Comparison of ENCODE assay signal across 17 cellular contexts in genomic region chr17:5434984-5435383, GRCh38. TPM values are rescaled to one million over a fixed set of nuclear protein-coding genes. Genes with fewer than 3 reads are reported as not detected.
DNase-seq lines count a peak whose midpoint lies in the region; TF ChIP-seq lines count a peak whose summit lies in the region.
"Had no signal": no experiment of that assay in that cellular context is flagged by ENCODE, and none has a peak within 500 bp of the region (broad histone marks: within the 10 kb centered on the region; RNA-seq: fewer than 3 reads in every experiment).

No MANE protein-coding gene starts in this region.

- H2AFZ ChIP-seq in MM.1S (ENCODE audit: low read length) = no peak overlapping the region

- peak overlapping the region; percentile 45 for H3K4me3 Mint-ChIP-seq in activated naive CD4-positive, alpha-beta T cell treated with anti-CD3 and anti-CD28 coated beads, Interleukin-2, amount 50 U/mL, for 24 hours
- H3K4me3 Mint-ChIP-seq: activated CD4-positive, alpha-beta T cell treated with anti-CD3 and anti-CD28 coated beads, Interleukin-2, amount 10 ng/mL, durations not matched to agents 7 days and 5 days had no signal

- peak overlapping the region; percentile 70 for H3K27ac ChIP-seq in SK-N-MC
- H3K27ac ChIP-seq in cingulate gyrus (ENCODE audit: low read depth, low read length) = peak overlapping the region; percentile 25
- peak overlapping the region; percentile 61 for H3K27ac ChIP-seq in temporal lobe (ENCODE audit: low read depth, low read length)
- H3K27ac ChIP-seq in MM.1S (ENCODE audit: low read length) = no peak overlapping the region
- H3K27ac ChIP-seq: body of pancreas, coronary artery, left lung, pancreas had no signal

- H3F3A ChIP-seq in MM.1S (ENCODE audit: insufficient read depth, low read length) = peaks cover 21% of the 10 kb centered on the region

- no peaks in the 10 kb centered on the region for H3K27me3 Mint-ChIP-seq in activated naive CD4-positive, alpha-beta T cell treated with anti-CD3 and anti-CD28 coated beads, Interleukin-2, amount 50 U/mL, for 24 hours
- H3K27me3 Mint-ChIP-seq: activated CD4-positive, alpha-beta T cell treated with anti-CD3 and anti-CD28 coated beads, Interleukin-2, amount 10 ng/mL, durations not matched to agents 7 days and 5 days had no signal

- peaks cover 78% of the 10 kb centered on the region for H3K36me3 ChIP-seq in SK-N-MC (ENCODE audit: insufficient read depth, low read length)
- peaks cover 19% of the 10 kb centered on the region for H3K36me3 ChIP-seq in MM.1S (replicated peaks; ENCODE audit: insufficient read depth, low read length)

- peak overlapping the region; percentile 79 for H3K27ac Mint-ChIP-seq in activated naive CD4-positive, alpha-beta T cell treated with anti-CD3 and anti-CD28 coated beads, Interleukin-2, amount 50 U/mL, for 24 hours
- H3K27ac Mint-ChIP-seq: activated CD4-positive, alpha-beta T cell treated with anti-CD3 and anti-CD28 coated beads, Interleukin-2, amount 10 ng/mL, durations not matched to agents 7 days and 5 days had no signal

- H3K36me3 Mint-ChIP-seq in activated naive CD4-positive, alpha-beta T cell treated with anti-CD3 and anti-CD28 coated beads, Interleukin-2, amount 50 U/mL, for 24 hours = peaks cover 21% of the 10 kb centered on the region

- peaks cover 56% of the 10 kb centered on the region for H3K79me2 ChIP-seq in MM.1S (ENCODE audit: low read length)

- DNase-seq in activated naive CD4-positive, alpha-beta T cell (lab: John Stamatoyannopoulos, UW) = no peak
- no peak for DNase-seq in SK-N-MC (ENCODE audit: low read depth, low spot score)
- DNase-seq in AG20443 (ENCODE audit: low spot score) = no peak
- DNase-seq in MM.1S = no peak
- no peak for DNase-seq in NCI-H1048 (lab: John Stamatoyannopoulos, UW)
- DNase-seq: activated CD4-positive, alpha-beta T cell treated with anti-CD3 and anti-CD28 coated beads, Interleukin-2, amount 10 ng/mL, durations not matched to agents 7 days and 5 days; body of pancreas; Calu3; KG1; left lung; NCI-H1105; NCI-H2107; pancreas had no signal

- no peaks in the 10 kb centered on the region for H3K9me3 Mint-ChIP-seq in activated naive CD4-positive, alpha-beta T cell treated with anti-CD3 and anti-CD28 coated beads, Interleukin-2, amount 50 U/mL, for 24 hours
- H3K9me3 Mint-ChIP-seq: activated CD4-positive, alpha-beta T cell treated with anti-CD3 and anti-CD28 coated beads, Interleukin-2, amount 10 ng/mL, durations not matched to agents 7 days and 5 days had no signal

- H3K4me2 ChIP-seq in MM.1S (ENCODE audit: low read depth, low read length) = no peak overlapping the region

- H4K20me1 ChIP-seq in MM.1S (ENCODE audit: insufficient read depth, low read length) = no peaks in the 10 kb centered on the region

- H3K9me2 ChIP-seq in MM.1S (replicated peaks; ENCODE audit: insufficient read depth, low read length) = no peaks in the 10 kb centered on the region

- TF ChIP-seq CTCF in MM.1S (IDR thresholded peaks at IDR 0.05; ENCODE audit: low read length) = no peak

- no peak overlapping the region for H3K9ac ChIP-seq in SK-N-MC (ENCODE audit: insufficient read length)
- H3K9ac ChIP-seq in MM.1S (ENCODE audit: low read length) = no peak overlapping the region

- peaks cover 38% of the 10 kb centered on the region for H3K4me1 Mint-ChIP-seq in activated naive CD4-positive, alpha-beta T cell treated with anti-CD3 and anti-CD28 coated beads, Interleukin-2, amount 50 U/mL, for 24 hours

- peaks cover 10% of the 10 kb centered on the region for H3K4me1 ChIP-seq in MM.1S (ENCODE audit: low read length)

- H3K4me3 ChIP-seq in SK-N-MC (no peak overlapping the region), MM.1S (ENCODE audit: low read length) (no peak overlapping the region)
- H3K4me3 ChIP-seq: body of pancreas, coronary artery, left lung, pancreas had no signal

- H3K9me3 ChIP-seq in SK-N-MC (ENCODE audit: low read depth, low read length) (no peaks in the 10 kb centered on the region), MM.1S (replicated peaks; ENCODE audit: insufficient read depth, low read length) (no peaks in the 10 kb centered on the region)
- H3K9me3 ChIP-seq: body of pancreas, left lung, pancreas had no signal

- no peaks in the 10 kb centered on the region for H3K27me3 ChIP-seq in MM.1S (replicated peaks; ENCODE audit: insufficient read depth, low read length)
- H3K27me3 ChIP-seq: body of pancreas, left lung, pancreas had no signal

RNA-seq across cellular contexts. Expression of gene C1QBP, which starts 4.0 kb away (rescaled TPM):
- total RNA-seq in temporal lobe = 85.1 TPM

RNA-seq across cellular contexts. Expression of gene RPAIN, which starts 15.0 kb away (rescaled TPM):
- total RNA-seq in temporal lobe = 51.1 TPM

RNA-seq across cellular contexts. Expression of gene NUP88, which starts 15.5 kb away (rescaled TPM):
- total RNA-seq in temporal lobe = 68.4 TPM

RNA-seq across cellular contexts. Expression of gene DHX33, which starts 33.8 kb away (rescaled TPM):
- 12.3 TPM for total RNA-seq in temporal lobe

RNA-seq across cellular contexts. Expression of gene DERL2, which starts 51.0 kb away (rescaled TPM):
- 28.8 TPM for total RNA-seq in temporal lobe
